Comparison of ENCODE assay signal across 8 cellular contexts in genomic region chr15:80242132-80242769, GRCh38. TPM values are rescaled to one million over a fixed set of nuclear protein-coding genes. Genes with fewer than 3 reads are reported as not detected.
DNase-seq lines count a peak whose midpoint lies in the region; ATAC-seq and TF ChIP-seq lines count a peak whose summit lies in the region.

No MANE protein-coding gene starts in this region.

- no peak overlapping the region for H3K4me3 ChIP-seq in GM12865 (ENCODE audit: low read depth, low read length)
- H3K4me3 ChIP-seq in dorsolateral prefrontal cortex, result no peak overlapping the region
- H3K4me3 ChIP-seq in osteoblast (ENCODE audit: insufficient read depth, low read length), result no peak overlapping the region

- H3K79me2 ChIP-seq in osteoblast (ENCODE audit: insufficient read depth, low read length), result no peaks in the 10 kb centered on the region

- intact Hi-C loops in dorsolateral prefrontal cortex (cut with DNase I), result no loop called here

- peak overlapping the region; percentile 29 for H2AFZ ChIP-seq in osteoblast (ENCODE audit: low read length)

- no peaks in the 10 kb centered on the region for H3K9me3 ChIP-seq in osteoblast (ENCODE audit: low read depth, low read length)

- TF ChIP-seq CTCF in GM12865 (IDR thresholded peaks at IDR 0.05; ENCODE audit: insufficient read depth, low read depth, low read length, missing control alignments) (peak; percentile 83), dorsolateral prefrontal cortex (IDR thresholded peaks at IDR 0.05 in 54 of 56, conservative IDR thresholded peaks at IDR 0.05 in 2 of 56; ENCODE audit: low read depth in 1 of 56, partially characterized antibody in 56 of 56) (peak in 42 of 56 donors; percentile 8 to 47 (median 29)), osteoblast (IDR thresholded peaks at IDR 0.05; ENCODE audit: extremely low read depth, low read depth, low read length) (peak; percentile 75)

- peaks cover 0 to 82% (median 15%) of the 10 kb centered on the region in 45 donors for H3K27me3 ChIP-seq in dorsolateral prefrontal cortex
- H3K27me3 ChIP-seq in osteoblast (ENCODE audit: insufficient read depth, low read length), result peaks cover 54% of the 10 kb centered on the region

- H3K4me2 ChIP-seq in osteoblast (ENCODE audit: insufficient read depth, low read length), result no peak overlapping the region

- no peaks in the 10 kb centered on the region for H3K36me3 ChIP-seq in osteoblast (ENCODE audit: insufficient read depth, low read length)

- DNase-seq in A172 (ENCODE audit: low spot score) (peak; percentile 20), GM12865 (ENCODE audit: low read depth) (peak; percentile 71), NOMO-1 treated with DMSO at 0.1 percent for 48 hours (lab: John Stamatoyannopoulos, UW; ENCODE audit: unreplicated experiment) (peak; percentile 61), dorsolateral prefrontal cortex (no peak), osteoblast (ENCODE audit: insufficient read length, low spot score, missing footprints) (no peak)
- DNase-seq in activated effector memory CD4-positive, alpha-beta T cell treated with anti-CD3 and anti-CD28 coated beads, Interleukin-2, amount 50 U/mL, for 16 hours, result no peak

- TF ChIP-seq POLR2A in GM18505 (IDR thresholded peaks at IDR 0.05; ENCODE audit: borderline replicate concordance, extremely low read depth, insufficient read depth, insufficient read length), result no peak

- no peaks in the 10 kb centered on the region for H4K20me1 ChIP-seq in osteoblast (ENCODE audit: insufficient read depth, low read length)

- no peak for ATAC-seq in GM18505 (IDR thresholded peaks at IDR 0.05; ENCODE audit: unreplicated experiment)
- ATAC-seq in GM21576 (IDR thresholded peaks at IDR 0.05; ENCODE audit: unreplicated experiment), result no peak

- no peaks in the 10 kb centered on the region for H3K4me1 ChIP-seq in osteoblast (ENCODE audit: insufficient read depth, low read length)

- H3K27ac ChIP-seq in dorsolateral prefrontal cortex, result peak overlapping the region in 1 of 59 donors; percentile 58
- H3K27ac ChIP-seq in osteoblast (ENCODE audit: low read depth, low read length), result no peak overlapping the region

RNA-seq across cellular contexts. Expression of gene CTXND1, which starts 9.8 kb away (rescaled TPM):
- total RNA-seq in A172 (2014; rRNA removed; shearing (Covaris generic)), result not detected in 2 replicates
- total RNA-seq in dorsolateral prefrontal cortex (10 to 100 TPM in 6 of 120 experiments, 1 to 10 TPM in 114; 1.7 to 13.0 (median 5.7) TPM), osteoblast (not detected in 2 replicates)

Comparison
In these comparisons a context has a peak if more than half of its experiments do, and no peak if none do; other contexts are left out.
1. DNase-seq: peak in A172 (single experiment), GM12865 (single experiment) and NOMO-1 treated with DMSO at 0.1 percent for 48 hours (single experiment); none in dorsolateral prefrontal cortex (0 of 10), osteoblast (single experiment) and activated effector memory CD4-positive, alpha-beta T cell treated with anti-CD3 and anti-CD28 coated beads, Interleukin-2, amount 50 U/mL, for 16 hours (single experiment).
2. CTCF ChIP-seq: peak in every context shown above with its lines; median percentile 83 in GM12865; 75 in osteoblast; 29 in dorsolateral prefrontal cortex.